In genomic region chr1:229110986-229111385, GRCh38 we compare ENCODE assay signal across 18 cellular contexts.
DNase-seq lines count a peak whose midpoint lies in the region; ATAC-seq and TF ChIP-seq lines count a peak whose summit lies in the region.
"Had no signal": no experiment of that assay in that cellular context is flagged by ENCODE, and none has a peak within 500 bp of the region (broad histone marks: within the 10 kb centered on the region; RNA-seq: fewer than 3 reads in every experiment).

No MANE protein-coding gene starts in this region.

- H3K79me2 ChIP-seq in trophoblast cell (ENCODE audit: control insufficient read depth, insufficient read depth, low read length, poor library complexity): no peaks in the 10 kb centered on the region

- peak overlapping the region; percentile 76 to 94 for H2BK12ac ChIP-seq in mesenchymal stem cell (ENCODE audit: low read length in 2 of 2)
- H2BK12ac ChIP-seq in trophoblast cell (ENCODE audit: low read length): peak overlapping the region; percentile 11

- H2BK120ac ChIP-seq in mesenchymal stem cell (ENCODE audit: low read depth, low read length) (no peak overlapping the region), trophoblast cell (ENCODE audit: insufficient read depth, low read length, poor library complexity) (no peak overlapping the region)

- no peaks in the 10 kb centered on the region for H3K36me3 ChIP-seq in BLaER1 treated with 17β-estradiol and CSF1 and Interleukin-3, amounts not matched to agents 10 nM and 100 nM
- no peaks in the 10 kb centered on the region for H3K36me3 ChIP-seq in mesenchymal stem cell (ENCODE audit: control insufficient read depth in 1 of 2, insufficient read depth in 2 of 2, low read depth in 1 of 2, low read length in 2 of 2)
- H3K36me3 ChIP-seq in trophoblast cell (ENCODE audit: control insufficient read depth in 1 of 2, insufficient read depth in 2 of 2, low read length in 2 of 2): no peaks in the 10 kb centered on the region
- H3K36me3 ChIP-seq in thyroid gland: no peaks in the 10 kb centered on the region
- H3K36me3 ChIP-seq: BLaER1 had no signal

- intact Hi-C loops in thyroid gland (cut with DNase I): no loop called here

- peaks cover 0 to 5% (median 0%) of the 10 kb centered on the region in 11 experiments; a peak in 1 of 22 replicates for H4K20me1 ChIP-seq in BLaER1 treated with 17β-estradiol and CSF1 and Interleukin-3, amounts not matched to agents 10 nM and 100 nM
- H4K20me1 ChIP-seq: BLaER1 had no signal

- no peak overlapping the region for H3K4me3 ChIP-seq in BLaER1 treated with 17β-estradiol and CSF1 and Interleukin-3, amounts not matched to agents 10 nM and 100 nM
- no peak overlapping the region for H3K4me3 ChIP-seq in mesenchymal stem cell (ENCODE audit: insufficient read depth in 1 of 2, low read depth in 1 of 2, low read length in 2 of 2)
- no peak overlapping the region for H3K4me3 ChIP-seq in trophoblast cell (ENCODE audit: low read depth, low read length)
- no peak overlapping the region for H3K4me3 ChIP-seq in thyroid gland (replicated peaks in 1 of 3)
- H3K4me3 ChIP-seq: BLaER1 had no signal

- H2BK5ac ChIP-seq in mesenchymal stem cell (ENCODE audit: low read depth, low read length, poor library complexity, severe bottlenecking): no peak overlapping the region
- H2BK5ac ChIP-seq in trophoblast cell (ENCODE audit: low read depth, low read length, poor library complexity): no peak overlapping the region

- H3K4me2 ChIP-seq in BLaER1 treated with 17β-estradiol and CSF1 and Interleukin-3, amounts not matched to agents 10 nM and 100 nM: peak overlapping the region in 7 of 11 experiments; percentile 2 to 88 (median 78); a peak in 3 of 22 replicates
- H3K4me2 ChIP-seq in mesenchymal stem cell (ENCODE audit: low read length, poor library complexity, severe bottlenecking) (no peak overlapping the region), trophoblast cell (ENCODE audit: low read length) (no peak overlapping the region)

- H3K14ac ChIP-seq in mesenchymal stem cell (ENCODE audit: low read length in 2 of 2) (peak overlapping the region in 1 of 2 experiments; percentile 62), trophoblast cell (ENCODE audit: low read length) (no peak overlapping the region)

- peaks cover 40 to 73% (median 62%) of the 10 kb centered on the region in 10 experiments for H3K4me1 ChIP-seq in BLaER1 treated with 17β-estradiol and CSF1 and Interleukin-3, amounts not matched to agents 10 nM and 100 nM
- H3K4me1 ChIP-seq in mesenchymal stem cell (ENCODE audit: control insufficient read depth, insufficient read depth, low read depth, low read length) (peaks cover 13% of the 10 kb centered on the region), trophoblast cell (ENCODE audit: control insufficient read depth in 1 of 2, insufficient read depth in 2 of 2, low read length in 2 of 2) (peaks cover 30 to 41% of the 10 kb centered on the region in 2 experiments), thyroid gland (peaks cover 53 to 78% of the 10 kb centered on the region in 2 donors)

- no peak overlapping the region for H3K27ac ChIP-seq in BLaER1 treated with 17β-estradiol and CSF1 and Interleukin-3, amounts not matched to agents 10 nM and 100 nM
- no peak overlapping the region for H3K27ac ChIP-seq in mesenchymal stem cell (ENCODE audit: low read length, poor library complexity, severe bottlenecking)
- H3K27ac ChIP-seq in trophoblast cell (ENCODE audit: low read depth, low read length): no peak overlapping the region
- H3K27ac ChIP-seq in thyroid gland: peak overlapping the region; percentile 83 to 90 (median 85)
- H3K27ac ChIP-seq: BLaER1, HL-60 had no signal

- peaks cover 0 to 6% (median 0%) of the 10 kb centered on the region in 11 experiments; a peak in 4 of 22 replicates for H3K27me3 ChIP-seq in BLaER1 treated with 17β-estradiol and CSF1 and Interleukin-3, amounts not matched to agents 10 nM and 100 nM
- peaks cover 25 to 48% of the 10 kb centered on the region in 2 experiments for H3K27me3 ChIP-seq in mesenchymal stem cell (ENCODE audit: control insufficient read depth in 1 of 2, insufficient read depth in 1 of 2, low read length in 2 of 2)
- no peaks in the 10 kb centered on the region for H3K27me3 ChIP-seq in trophoblast cell (ENCODE audit: insufficient read depth, low read length)
- H3K27me3 ChIP-seq in thyroid gland: no peaks in the 10 kb centered on the region
- H3K27me3 ChIP-seq: BLaER1 had no signal

- H3K18ac ChIP-seq in mesenchymal stem cell (ENCODE audit: low read depth in 1 of 2, low read length in 2 of 2): peak overlapping the region; percentile 75 to 85
- H3K18ac ChIP-seq in trophoblast cell (ENCODE audit: low read length): no peak overlapping the region

- DNase-seq in mesenchymal stem cell (no peak), trophoblast cell (peak; percentile 29 to 66), thyroid gland (peak; percentile 63 to 74), NCI-H2196 treated with DMSO at 0.1 percent for 48 hours (lab: John Stamatoyannopoulos, UW; ENCODE audit: unreplicated experiment) (no peak), HuH-7 (ENCODE audit: low spot score) (no peak)
- DNase-seq: 8988T; Calu3; CD8-positive, alpha-beta T cell; DND-41; EL; GOT3; H7; HFFc6 had no signal

- H3K4ac ChIP-seq in mesenchymal stem cell (ENCODE audit: low read depth in 1 of 2, low read length in 2 of 2): peak overlapping the region in 1 of 2 experiments; percentile 87
- H3K4ac ChIP-seq in trophoblast cell (ENCODE audit: low read depth, low read length): no peak overlapping the region

- peak overlapping the region; percentile 32 for H4K8ac ChIP-seq in mesenchymal stem cell (ENCODE audit: low read length)
- H4K8ac ChIP-seq in trophoblast cell (ENCODE audit: low read depth, low read length): no peak overlapping the region

- H2AFZ ChIP-seq in mesenchymal stem cell (ENCODE audit: low read depth, low read length): no peak overlapping the region
- no peak overlapping the region for H2AFZ ChIP-seq in trophoblast cell (ENCODE audit: insufficient read depth, low read length, poor library complexity)

- H2AK5ac ChIP-seq in mesenchymal stem cell (ENCODE audit: low read length, severe bottlenecking): no peak overlapping the region
- H2AK5ac ChIP-seq in trophoblast cell (ENCODE audit: low read length): peak overlapping the region; percentile 4

- peak overlapping the region; percentile 34 for H2BK15ac ChIP-seq in mesenchymal stem cell (ENCODE audit: low read depth, poor library complexity, severe bottlenecking)

- TF ChIP-seq CTCF in thyroid gland (IDR thresholded peaks at IDR 0.05): no peak

- H4K12ac ChIP-seq in trophoblast cell (ENCODE audit: low read depth, low read length): no peak overlapping the region

- WGBS in mesenchymal stem cell: 100% methylated on average over 1 of the region's 1 CpG
- no CpG with 5 or more reads among the region's 1 CpG for WGBS in trophoblast cell (ENCODE audit: extremely low coverage, insufficient coverage, insufficient read length)
- 85 to 90% methylated on average over 1 of the region's 1 CpG for WGBS in thyroid gland, 2 donors

- H3K9ac ChIP-seq in BLaER1 treated with 17β-estradiol and CSF1 and Interleukin-3, amounts not matched to agents 10 nM and 100 nM: no peak overlapping the region
- H3K9ac ChIP-seq in mesenchymal stem cell (ENCODE audit: low read length) (no peak overlapping the region), trophoblast cell (ENCODE audit: low read length) (no peak overlapping the region)
- H3K9ac ChIP-seq: BLaER1 had no signal

- peak overlapping the region; percentile 65 for H4K91ac ChIP-seq in mesenchymal stem cell (ENCODE audit: low read length)
- no peak overlapping the region for H4K91ac ChIP-seq in trophoblast cell (ENCODE audit: low read depth, low read length)

- no peaks in the 10 kb centered on the region for H3K9me3 ChIP-seq in BLaER1 treated with 17β-estradiol and CSF1 and Interleukin-3, amounts not matched to agents 10 nM and 100 nM (replicated peaks in 1 of 11)
- H3K9me3 ChIP-seq in mesenchymal stem cell (ENCODE audit: control insufficient read depth, low read length) (no peaks in the 10 kb centered on the region), trophoblast cell (ENCODE audit: insufficient read depth, low read depth, low read length) (no peaks in the 10 kb centered on the region), thyroid gland (no peaks in the 10 kb centered on the region)
- H3K9me3 ChIP-seq: BLaER1 had no signal

- H3K79me1 ChIP-seq in mesenchymal stem cell (replicated peaks; ENCODE audit: low read length, poor library complexity, severe bottlenecking) (no peaks in the 10 kb centered on the region), trophoblast cell (ENCODE audit: low read length) (peaks cover 41% of the 10 kb centered on the region)

- H3K23ac ChIP-seq in mesenchymal stem cell (ENCODE audit: low read length in 2 of 2) (no peak overlapping the region), trophoblast cell (ENCODE audit: low read length) (no peak overlapping the region)

- no peak for TF ChIP-seq POLR2A in thyroid gland (IDR thresholded peaks at IDR 0.05)

- no peak for ATAC-seq in GM21526 (IDR thresholded peaks at IDR 0.05; ENCODE audit: low FRiP score, unreplicated experiment)
- ATAC-seq: CD8-positive, alpha-beta T cell; HCT116 had no signal

Comparison
In these comparisons a context has a peak if more than half of its experiments do, and no peak if none do; other contexts are left out.
1. H3K27ac ChIP-seq: peak in thyroid gland (3 of 3); none in BLaER1 treated with 17β-estradiol and CSF1 and Interleukin-3, amounts not matched to agents 10 nM and 100 nM (0 of 11), mesenchymal stem cell (single experiment) and trophoblast cell (single experiment).
2. H3K4me2 ChIP-seq: peak in BLaER1 treated with 17β-estradiol and CSF1 and Interleukin-3, amounts not matched to agents 10 nM and 100 nM (7 of 11); none in mesenchymal stem cell (single experiment) and trophoblast cell (single experiment).
3. DNase-seq: peak in trophoblast cell (2 of 2) and thyroid gland (2 of 2); none in mesenchymal stem cell (single experiment), NCI-H2196 treated with DMSO at 0.1 percent for 48 hours (single experiment) and HuH-7 (single experiment).